30 cellular contexts compared by ENCODE assay signal in genomic region chr7:154633641-154634040, GRCh38.
"Had no signal": no experiment of that assay in that cellular context is flagged by ENCODE, and none has a peak within 500 bp of the region (broad histone marks: within the 10 kb centered on the region; RNA-seq: fewer than 3 reads in every experiment).

No MANE protein-coding gene starts in this region.

- H3K36me3 ChIP-seq: ascending aorta, cardiac muscle cell, WERI-Rb-1 had no signal

- H3K4me3 ChIP-seq: ascending aorta, cardiac muscle cell had no signal

- ATAC-seq: activated CD4-positive, alpha-beta T cell treated with anti-CD3 and anti-CD28 coated beads for 36 hours; activated CD4-positive, CD25-positive, alpha-beta regulatory T cell treated with anti-CD3 and anti-CD28 coated beads, Interleukin-2, amount 50 U/mL, for 24 hours; activated CD8-positive, alpha-beta memory T cell treated with anti-CD3 and anti-CD28 coated beads, Interleukin-2, amount 10 ng/mL, durations not matched to agents 7 days and 5 days; activated CD8-positive, alpha-beta T cell treated with anti-CD3 and anti-CD28 coated beads, Interleukin-2, amount 10 ng/mL, durations not matched to agents 7 days and 5 days; activated naive CD8-positive, alpha-beta T cell treated with anti-CD3 and anti-CD28 coated beads, Interleukin-2, amount 50 U/mL, for 24 hours; WTC11 had no signal

- H3K27me3 ChIP-seq: ascending aorta, cardiac muscle cell had no signal

- H3K9me3 ChIP-seq: ascending aorta had no signal

- DNase-seq: activated CD4-positive, alpha-beta memory T cell treated with anti-CD3 and anti-CD28 coated beads, Interleukin-2, amount 10 ng/mL, durations not matched to agents 7 days and 5 days; activated CD4-positive, alpha-beta T cell treated with anti-CD3 and anti-CD28 coated beads for 1 hour; activated CD4-positive, alpha-beta T cell treated with anti-CD3 and anti-CD28 coated beads for 36 hours; activated CD4-positive, alpha-beta T cell treated with anti-CD3 and anti-CD28 coated beads for 48 hours; activated CD4-positive, alpha-beta T cell treated with anti-CD3 and anti-CD28 coated beads, Interleukin-2, amount 10 ng/mL, durations not matched to agents 7 days and 5 days; activated CD4-positive, alpha-beta T cell treated with anti-CD3 and anti-CD28 coated beads, Interleukin-2, amount 50 U/mL, for 48 hours; activated CD4-positive, CD25-positive, alpha-beta regulatory T cell; activated CD8-positive, alpha-beta memory T cell treated with anti-CD3 and anti-CD28 coated beads for 24 hours; activated CD8-positive, alpha-beta memory T cell treated with anti-CD3 and anti-CD28 coated beads, Interleukin-2, amount 10 ng/mL, durations not matched to agents 7 days and 5 days; activated CD8-positive, alpha-beta memory T cell treated with anti-CD3 and anti-CD28 coated beads, Interleukin-2, amount 50 U/mL, for 48 hours; activated CD8-positive, alpha-beta T cell treated with anti-CD3 and anti-CD28 coated beads, Interleukin-2, amount 10 ng/mL, durations not matched to agents 7 days and 5 days; activated effector memory CD4-positive, alpha-beta T cell treated with Interleukin-2 at 50 U/mL for 16 hours; activated gamma-delta T cell; activated naive CD4-positive, alpha-beta T cell treated with anti-CD3 and anti-CD28 coated beads, Interleukin-2, amount 10 ng/mL, durations not matched to agents 7 days and 5 days; activated naive CD4-positive, alpha-beta T cell treated with Interleukin-2 at 50 U/mL for 16 hours; activated naive CD8-positive, alpha-beta T cell treated with anti-CD3 and anti-CD28 coated beads, Interleukin-2, amount 10 ng/mL, durations not matched to agents 7 days and 5 days; activated naive CD8-positive, alpha-beta T cell treated with anti-CD3 and anti-CD28 coated beads, Interleukin-2, amount 50 U/mL, for 24 hours; activated T-cell treated with anti-CD3 and anti-CD28 coated beads, Interleukin-2, amount 50 U/mL, for 24 hours; activated T-cell treated with anti-CD3 and anti-CD28 coated beads, Interleukin-2, amount 50 U/mL, for 48 hours; amygdala; anterior cingulate cortex; caudate nucleus; cerebellar nuclear complex; T-helper 2 cell; T-helper 9 cell; WERI-Rb-1 had no signal

- H3K4me1 ChIP-seq: ascending aorta had no signal

- H3K27ac ChIP-seq: ascending aorta, cardiac muscle cell, WERI-Rb-1 had no signal
